Comparison of ENCODE assay signal across 8 cellular contexts in the genomic region with DNA sequence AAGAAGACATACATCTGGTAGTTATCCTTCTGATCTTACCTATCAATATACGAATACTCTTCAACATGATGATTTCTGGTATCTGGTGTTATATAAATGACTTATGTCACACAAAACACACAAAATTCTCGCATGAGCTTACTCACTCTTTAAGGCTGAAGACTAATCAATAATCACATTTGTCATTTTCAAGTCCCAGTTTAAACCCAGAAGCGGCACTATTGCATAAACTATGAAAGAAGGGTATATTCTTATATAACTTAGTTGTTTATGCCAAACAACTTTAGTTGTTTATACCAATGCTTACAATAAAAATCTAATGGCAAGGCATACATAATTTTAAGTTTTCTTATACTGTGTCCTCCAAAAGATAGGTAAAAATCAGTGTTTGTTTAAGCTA.
"Had no signal": no experiment of that assay in that cellular context is flagged by ENCODE, and none has a peak within 500 bp of the region (broad histone marks: within the 10 kb centered on the region; RNA-seq: fewer than 3 reads in every experiment).

No MANE protein-coding gene starts in this region.

- H3K4me3 ChIP-seq: GM23338 had no signal

- FAIRE-seq: H1, H54, HTR-8/SVneo had no signal

- H3K9ac ChIP-seq: KMS-11 had no signal

- DNase-seq: H9, HCEC 1CT, KBM-7 had no signal

- ATAC-seq: GM23338 had no signal

- H3K4me2 ChIP-seq: GM23338, KMS-11 had no signal

- H3K27ac ChIP-seq: KMS-11 had no signal

- H2AFZ ChIP-seq: GM23338 had no signal
